1 cellular context compared by ENCODE assay signal in genomic region chr17:48526986-48527741, GRCh38.
TF ChIP-seq lines count a peak whose summit lies in the region.

No MANE protein-coding gene starts in this region.

TF ChIP-seq in H1, 55 proteins besides CTCF, POLR2A, EP300 and RAD21:
- TF ChIP-seq RBBP5 (IDR thresholded peaks at IDR 0.05; ENCODE audit: borderline replicate concordance, low read depth, low read length) (0 out of 2 replicates have a peak, but pooled peaks have one; percentile 57), NANOG (IDR thresholded peaks at IDR 0.05; ENCODE audit: insufficient read depth, low read depth, low read length, poor library complexity, severe bottlenecking) (peak; percentile 37), KDM5A (IDR thresholded peaks at IDR 0.05; ENCODE audit: low read length) (no peak), EGR1 (IDR thresholded peaks at IDR 0.05; ENCODE audit: borderline replicate concordance, low read depth, low read length) (0 out of 2 replicates have a peak, but pooled peaks have one; percentile 28), SUZ12 (IDR thresholded peaks at IDR 0.05; ENCODE audit: low read length) (peak; percentile 54), RXRA (IDR thresholded peaks at IDR 0.05; ENCODE audit: insufficient read depth, low read depth, low read length) (peak; percentile 90), ASH2L (IDR thresholded peaks at IDR 0.05; ENCODE audit: low read length) (no peak)
